Comparison of ENCODE assay signal across 1 cellular context in genomic region chr17:28900986-28901726, GRCh38.
TF ChIP-seq lines count a peak whose summit lies in the region.

No MANE protein-coding gene starts in this region.

TF ChIP-seq in HepG2, 621 proteins besides CTCF, POLR2A, EP300 and RAD21 (continued from another document and continues in another):
- TF ChIP-seq, protein P1, sequence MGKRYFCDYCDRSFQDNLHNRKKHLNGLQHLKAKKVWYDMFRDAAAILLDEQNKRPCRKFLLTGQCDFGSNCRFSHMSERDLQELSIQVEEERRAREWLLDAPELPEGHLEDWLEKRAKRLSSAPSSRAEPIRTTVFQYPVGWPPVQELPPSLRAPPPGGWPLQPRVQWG (CRISPR knock-in tag; IDR thresholded peaks at IDR 0.05; ENCODE audit: borderline replicate concordance, low read depth) = no peak
- TF ChIP-seq MAF1 (CRISPR knock-in tag; IDR thresholded peaks at IDR 0.05; ENCODE audit: borderline replicate concordance) = no peak
- peak; percentile 39; the same call in 1 of the 2 replicates for TF ChIP-seq ARID5B (CRISPR knock-in tag; IDR thresholded peaks at IDR 0.05)
- TF ChIP-seq JDP2 (CRISPR knock-in tag; IDR thresholded peaks at IDR 0.05; ENCODE audit: borderline replicate concordance) = no peak
- no peak for TF ChIP-seq POLR2AphosphoS2 (IDR thresholded peaks at IDR 0.05; ENCODE audit: low read depth, low read length)
- TF ChIP-seq ZBTB33 (CRISPR knock-in tag; IDR thresholded peaks at IDR 0.05) = peak; percentile 77; the same call in 1 of the 2 replicates
- TF ChIP-seq ZNF121 (CRISPR knock-in tag; IDR thresholded peaks at IDR 0.05) = no peak
- no peak; the same call in 1 of the 2 replicates for TF ChIP-seq IKZF5 (CRISPR knock-in tag; IDR thresholded peaks at IDR 0.05)
- TF ChIP-seq ZEB1 (IDR thresholded peaks at IDR 0.05; ENCODE audit: insufficient replicate concordance, low read depth) = no peak
- TF ChIP-seq SMC3 (IDR thresholded peaks at IDR 0.05; ENCODE audit: low read length) = no peak
- TF ChIP-seq TEAD2 (CRISPR knock-in tag; IDR thresholded peaks at IDR 0.05) = no peak
- peak; percentile 52 for TF ChIP-seq ZNF687 (CRISPR knock-in tag; IDR thresholded peaks at IDR 0.05)
- TF ChIP-seq POGK (CRISPR knock-in tag; conservative IDR thresholded peaks at IDR 0.05) = no peak
- peak; percentile 68 for TF ChIP-seq SKI (IDR thresholded peaks at IDR 0.05; ENCODE audit: partially characterized antibody)
- peak; percentile 42 for TF ChIP-seq TBL1XR1 (IDR thresholded peaks at IDR 0.05; ENCODE audit: borderline replicate concordance, low read length, partially characterized antibody)
- TF ChIP-seq ZFX (CRISPR knock-in tag; IDR thresholded peaks at IDR 0.05; ENCODE audit: low read depth) = peak; percentile 33; the same call in 1 of the 2 replicates
- TF ChIP-seq, protein P2, sequence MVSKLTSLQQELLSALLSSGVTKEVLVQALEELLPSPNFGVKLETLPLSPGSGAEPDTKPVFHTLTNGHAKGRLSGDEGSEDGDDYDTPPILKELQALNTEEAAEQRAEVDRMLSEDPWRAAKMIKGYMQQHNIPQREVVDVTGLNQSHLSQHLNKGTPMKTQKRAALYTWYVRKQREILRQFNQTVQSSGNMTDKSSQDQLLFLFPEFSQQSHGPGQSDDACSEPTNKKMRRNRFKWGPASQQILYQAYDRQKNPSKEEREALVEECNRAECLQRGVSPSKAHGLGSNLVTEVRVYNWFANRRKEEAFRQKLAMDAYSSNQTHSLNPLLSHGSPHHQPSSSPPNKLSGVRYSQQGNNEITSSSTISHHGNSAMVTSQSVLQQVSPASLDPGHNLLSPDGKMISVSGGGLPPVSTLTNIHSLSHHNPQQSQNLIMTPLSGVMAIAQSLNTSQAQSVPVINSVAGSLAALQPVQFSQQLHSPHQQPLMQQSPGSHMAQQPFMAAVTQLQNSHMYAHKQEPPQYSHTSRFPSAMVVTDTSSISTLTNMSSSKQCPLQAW (CRISPR knock-in tag; IDR thresholded peaks at IDR 0.05) = no peak
- no peak for TF ChIP-seq HNF4A (CRISPR knock-in tag; IDR thresholded peaks at IDR 0.05)
- TF ChIP-seq SOX13 (IDR thresholded peaks at IDR 0.05) = no peak
- TF ChIP-seq SOX13 (CRISPR knock-in tag; conservative IDR thresholded peaks at IDR 0.05 in 1 of 2, IDR thresholded peaks at IDR 0.05 in 1 of 2) = peak in 1 of 2 experiments; percentile 50; a peak in 1 of 4 replicates
- TF ChIP-seq FOXO4 (CRISPR knock-in tag; conservative IDR thresholded peaks at IDR 0.05) = no peak
- no peak for TF ChIP-seq XRCC5 (optimal IDR thresholded peaks at IDR 0.05; ENCODE audit: low read length)
- no peak for TF ChIP-seq MLLT10 (CRISPR knock-in tag; IDR thresholded peaks at IDR 0.05)
- TF ChIP-seq TAF1 (CRISPR knock-in tag; IDR thresholded peaks at IDR 0.05) = no peak
- no peak for TF ChIP-seq SCMH1 (CRISPR knock-in tag; IDR thresholded peaks at IDR 0.05; ENCODE audit: borderline replicate concordance)
- TF ChIP-seq RXRB (CRISPR knock-in tag; IDR thresholded peaks at IDR 0.05; ENCODE audit: borderline replicate concordance) = 0 out of 2 replicates have a peak, but pooled peaks have one; percentile 28
- 0 out of 2 replicates have a peak, but pooled peaks have one; percentile 22 for TF ChIP-seq NCOA2 (CRISPR knock-in tag; IDR thresholded peaks at IDR 0.05)
- TF ChIP-seq FOSL1 (CRISPR knock-in tag; IDR thresholded peaks at IDR 0.05; ENCODE audit: borderline replicate concordance) = no peak
- no peak for TF ChIP-seq PRDM10 (CRISPR knock-in tag; IDR thresholded peaks at IDR 0.05; ENCODE audit: low read depth)
- TF ChIP-seq YY1 (IDR thresholded peaks at IDR 0.05; ENCODE audit: insufficient read depth, insufficient replicate concordance, low read depth, low read length) = no peak
- TF ChIP-seq SAP130 (CRISPR knock-in tag; IDR thresholded peaks at IDR 0.05; ENCODE audit: low read depth) = peak; percentile 52
- no peak for TF ChIP-seq MED8 (CRISPR knock-in tag; IDR thresholded peaks at IDR 0.05; ENCODE audit: insufficient replicate concordance)
- TF ChIP-seq RXRA (CRISPR knock-in tag; IDR thresholded peaks at IDR 0.05) = peak; percentile 66; the same call in 1 of the 2 replicates
- no peak for TF ChIP-seq TEAD3 (CRISPR knock-in tag; optimal IDR thresholded peaks at IDR 0.05; ENCODE audit: borderline replicate concordance)
